Comparison of ENCODE assay signal across 12 cellular contexts in the genomic region with DNA sequence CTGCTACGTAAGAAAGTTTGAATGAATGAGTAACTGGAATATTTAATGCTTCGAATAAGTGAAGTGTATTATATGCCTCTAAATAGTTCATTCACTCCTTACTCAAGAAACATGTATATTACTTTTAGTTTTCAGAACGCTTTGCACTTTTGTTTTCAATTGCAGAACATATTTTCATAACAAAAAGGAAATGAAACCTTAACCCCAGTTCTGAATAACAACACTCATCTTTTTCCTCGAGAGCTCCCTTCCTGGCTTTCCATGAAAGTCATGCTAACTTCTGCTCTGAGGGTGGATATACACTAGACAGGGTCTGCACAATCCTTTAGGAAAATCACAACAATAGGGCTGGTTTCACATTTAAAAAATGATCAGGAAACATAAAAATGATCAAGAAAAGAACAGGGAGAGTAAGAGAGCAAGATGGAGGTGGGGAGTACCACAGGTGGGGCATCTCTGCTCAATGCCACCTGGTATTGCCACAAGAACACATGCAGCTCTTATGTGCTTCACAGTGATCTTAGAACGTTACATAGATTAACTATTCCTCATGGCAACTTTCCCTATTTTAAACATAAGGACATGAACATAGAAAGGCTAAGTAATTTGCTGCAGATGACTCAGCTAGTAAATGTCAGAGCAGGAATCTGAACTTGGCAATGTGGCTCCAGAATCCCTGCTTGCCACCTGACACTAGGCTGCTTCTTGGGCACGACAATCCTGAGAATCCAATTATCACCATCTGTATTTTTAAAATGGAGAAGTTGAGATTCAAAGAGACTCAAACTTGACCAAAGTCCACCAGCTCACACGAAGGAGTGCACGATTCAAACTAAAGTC.
DNase-seq lines count a peak whose midpoint lies in the region; ATAC-seq and TF ChIP-seq lines count a peak whose summit lies in the region.
"Had no signal": no experiment of that assay in that cellular context is flagged by ENCODE, and none has a peak within 500 bp of the region (broad histone marks: within the 10 kb centered on the region; RNA-seq: fewer than 3 reads in every experiment).

No MANE protein-coding gene starts in this region.

- no peaks in the 10 kb centered on the region for H3K4me1 ChIP-seq in foreskin keratinocyte

- no peak overlapping the region for H3K27ac ChIP-seq in foreskin keratinocyte
- H3K27ac ChIP-seq: coronary artery, thoracic aorta had no signal

- no peaks in the 10 kb centered on the region for H3K27me3 ChIP-seq in foreskin keratinocyte

- peak; percentile 70 for ATAC-seq in GM18502 (IDR thresholded peaks at IDR 0.05; ENCODE audit: poor library complexity, unreplicated experiment)
- peak; percentile 61 for ATAC-seq in GM19452 (IDR thresholded peaks at IDR 0.05; ENCODE audit: unreplicated experiment)
- peak; percentile 57 for ATAC-seq in HG03064 (IDR thresholded peaks at IDR 0.05; ENCODE audit: low read depth, unreplicated experiment)
- ATAC-seq in HG02970 (IDR thresholded peaks at IDR 0.05; ENCODE audit: low FRiP score, unreplicated experiment), result no peak
- ATAC-seq in foreskin keratinocyte, result no peak

- TF ChIP-seq CTCF in foreskin keratinocyte (conservative IDR thresholded peaks at IDR 0.05), result no peak

- peak; percentile 13 for DNase-seq in astrocyte of the hippocampus (ENCODE audit: low read depth, low spot score)
- DNase-seq in iPS-NIHi11 (ENCODE audit: low spot score), result no peak
- DNase-seq in foreskin keratinocyte, result no peak
- DNase-seq in AG08395 (ENCODE audit: low spot score), result no peak
- DNase-seq: activated CD8-positive, alpha-beta memory T cell treated with anti-CD3 and anti-CD28 coated beads, Interleukin-2, amount 50 U/mL, for 4 hours; hypothalamus had no signal

Comparison
In these comparisons a context has a peak if more than half of its experiments do, and no peak if none do; other contexts are left out.
1. ATAC-seq: peak in GM18502 (single experiment), GM19452 (single experiment) and HG03064 (single experiment); none in HG02970 (single experiment) and foreskin keratinocyte (single experiment).